ENCODE assay signal across 1 cellular context in genomic region chr18:3771121-3771971, GRCh38.
A peak's percentile ranks its signal among the peaks of the same experiment; 100 is the strongest.
TF ChIP-seq lines count a peak whose summit lies in the region.

No MANE protein-coding gene starts in this region.

TF ChIP-seq in SK-N-SH, 30 proteins besides CTCF, POLR2A, EP300 and RAD21 (continued from another document):
- no peak for TF ChIP-seq USF1 (IDR thresholded peaks at IDR 0.05; ENCODE audit: borderline replicate concordance, low read depth)
- no peak for TF ChIP-seq FOXJ3 (CRISPR knock-in tag; IDR thresholded peaks at IDR 0.05)
- TF ChIP-seq RXRA (IDR thresholded peaks at IDR 0.05; ENCODE audit: borderline replicate concordance, low read depth): no peak
- no peak for TF ChIP-seq IRF3 (IDR thresholded peaks at IDR 0.05; ENCODE audit: low read depth, low read length)
- TF ChIP-seq SMC3 (IDR thresholded peaks at IDR 0.05; ENCODE audit: low read depth, low read length): peak; percentile 69
- no peak for TF ChIP-seq SIN3A (IDR thresholded peaks at IDR 0.05; ENCODE audit: borderline replicate concordance, low read depth, low read length)
- no peak for TF ChIP-seq TEAD4 (IDR thresholded peaks at IDR 0.05; ENCODE audit: borderline replicate concordance, insufficient read depth)
- TF ChIP-seq RCOR1 (IDR thresholded peaks at IDR 0.05; ENCODE audit: low read length): no peak
- TF ChIP-seq GATA2 (CRISPR knock-in tag; IDR thresholded peaks at IDR 0.05): no peak
- TF ChIP-seq, protein P1, sequence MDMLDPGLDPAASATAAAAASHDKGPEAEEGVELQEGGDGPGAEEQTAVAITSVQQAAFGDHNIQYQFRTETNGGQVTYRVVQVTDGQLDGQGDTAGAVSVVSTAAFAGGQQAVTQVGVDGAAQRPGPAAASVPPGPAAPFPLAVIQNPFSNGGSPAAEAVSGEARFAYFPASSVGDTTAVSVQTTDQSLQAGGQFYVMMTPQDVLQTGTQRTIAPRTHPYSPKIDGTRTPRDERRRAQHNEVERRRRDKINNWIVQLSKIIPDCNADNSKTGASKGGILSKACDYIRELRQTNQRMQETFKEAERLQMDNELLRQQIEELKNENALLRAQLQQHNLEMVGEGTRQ (IDR thresholded peaks at IDR 0.05; ENCODE audit: borderline replicate concordance, low read depth, low read length): no peak
- TF ChIP-seq MEF2A (IDR thresholded peaks at IDR 0.05; ENCODE audit: borderline replicate concordance, low read depth): no peak
- TF ChIP-seq POLR2AphosphoS5 (IDR thresholded peaks at IDR 0.05; ENCODE audit: low read depth, low read length): no peak
- TF ChIP-seq EZH2phosphoT487 (IDR thresholded peaks at IDR 0.05; ENCODE audit: borderline replicate concordance, low read depth): no peak
- peak; percentile 50; the same call in 1 of the 2 replicates for TF ChIP-seq MAX (IDR thresholded peaks at IDR 0.05; ENCODE audit: low read depth)
- no peak for TF ChIP-seq ELF1 (IDR thresholded peaks at IDR 0.05)
